36 cellular contexts compared by ENCODE assay signal in the genomic region with DNA sequence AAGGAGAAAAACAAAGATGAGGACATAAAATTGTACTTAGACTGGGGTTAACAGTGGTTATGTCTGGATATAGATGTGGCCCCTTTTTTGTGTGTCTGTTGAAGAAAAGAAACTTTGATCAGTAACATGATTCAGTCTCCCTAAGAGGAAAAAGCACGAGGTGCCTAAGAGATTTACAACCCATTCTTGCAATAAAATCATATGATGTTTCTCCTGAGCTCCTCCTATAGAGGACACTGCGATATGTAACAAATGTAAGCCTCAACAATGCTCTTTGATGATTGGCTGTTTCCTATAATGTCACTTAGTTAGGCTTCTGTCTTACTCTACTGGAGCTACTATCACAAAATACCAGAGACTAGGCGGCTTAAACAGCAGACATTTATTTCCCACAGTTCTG.
"Had no signal": no experiment of that assay in that cellular context is flagged by ENCODE, and none has a peak within 500 bp of the region (broad histone marks: within the 10 kb centered on the region; RNA-seq: fewer than 3 reads in every experiment).

No MANE protein-coding gene starts in this region.

- H3K4me3 ChIP-seq: ascending aorta, cardiac muscle cell had no signal

- H3K27ac ChIP-seq: ascending aorta, cardiac muscle cell, VCaP had no signal

- H3K4me1 Mint-ChIP-seq: activated B cell treated with CpG ODN at 0.5 μM for 24 hours; activated CD4-positive, alpha-beta T cell treated with anti-CD3 and anti-CD28 coated beads, Interleukin-2, amount 10 ng/mL, durations not matched to agents 24 days and 14 days; activated naive CD4-positive, alpha-beta T cell treated with anti-CD3 and anti-CD28 coated beads, Interleukin-2, amount 10 ng/mL, durations not matched to agents 7 days and 5 days; activated naive CD4-positive, alpha-beta T cell treated with anti-CD3 and anti-CD28 coated beads, Interleukin-2, amount 50 U/mL, for 24 hours; activated naive CD8-positive, alpha-beta T cell treated with anti-CD3 and anti-CD28 coated beads, Interleukin-2, amount 10 ng/mL, durations not matched to agents 7 days and 5 days; activated naive CD8-positive, alpha-beta T cell treated with anti-CD3 and anti-CD28 coated beads, Interleukin-2, amount 50 U/mL, for 24 hours; central memory CD8-positive, alpha-beta T cell had no signal

- H3K4me3 Mint-ChIP-seq: activated B cell treated with CpG ODN at 0.5 μM for 24 hours; activated CD4-positive, alpha-beta memory T cell treated with anti-CD3 and anti-CD28 coated beads for 36 hours; activated CD4-positive, alpha-beta T cell treated with anti-CD3 and anti-CD28 coated beads, Interleukin-2, amount 10 ng/mL, durations not matched to agents 24 days and 14 days; activated CD8-positive, alpha-beta T cell treated with anti-CD3 and anti-CD28 coated beads for 36 hours; activated naive CD4-positive, alpha-beta T cell treated with anti-CD3 and anti-CD28 coated beads, Interleukin-2, amount 10 ng/mL, durations not matched to agents 7 days and 5 days; activated naive CD4-positive, alpha-beta T cell treated with anti-CD3 and anti-CD28 coated beads, Interleukin-2, amount 50 U/mL, for 24 hours; activated naive CD8-positive, alpha-beta T cell; activated naive CD8-positive, alpha-beta T cell treated with anti-CD3 and anti-CD28 coated beads, Interleukin-2, amount 10 ng/mL, durations not matched to agents 7 days and 5 days; activated naive CD8-positive, alpha-beta T cell treated with anti-CD3 and anti-CD28 coated beads, Interleukin-2, amount 50 U/mL, for 24 hours; activated T-cell treated with anti-CD3 and anti-CD28 coated beads, Interleukin-2, amount 50 U/mL, for 24 hours; brain; central memory CD8-positive, alpha-beta T cell; T-helper 1 cell treated with Interleukin-12 subunit alpha and Interleukin-12 subunit beta and Interleukin-4 antibody, amounts not matched to agents 30 μg/mL and 1 μg/mL, for 36 hours; T-helper 2 cell treated with Interferon-gamma antibody and Interleukin-4, amounts not matched to agents 5 μg/mL and 100 μg/mL, for 36 hours had no signal

- H3K36me3 Mint-ChIP-seq: activated CD4-positive, alpha-beta memory T cell treated with anti-CD3 and anti-CD28 coated beads for 36 hours; activated naive CD4-positive, alpha-beta T cell treated with anti-CD3 and anti-CD28 coated beads, Interleukin-2, amount 10 ng/mL, durations not matched to agents 7 days and 5 days; activated naive CD4-positive, alpha-beta T cell treated with anti-CD3 and anti-CD28 coated beads, Interleukin-2, amount 50 U/mL, for 24 hours; activated naive CD8-positive, alpha-beta T cell; activated naive CD8-positive, alpha-beta T cell treated with anti-CD3 and anti-CD28 coated beads, Interleukin-2, amount 10 ng/mL, durations not matched to agents 7 days and 5 days; brain had no signal

- H3K9me3 ChIP-seq: ascending aorta had no signal

- H3K27me3 Mint-ChIP-seq: activated CD4-positive, alpha-beta T cell treated with anti-CD3 and anti-CD28 coated beads, Interleukin-2, amount 10 ng/mL, durations not matched to agents 24 days and 14 days; activated naive CD4-positive, alpha-beta T cell treated with anti-CD3 and anti-CD28 coated beads, Interleukin-2, amount 10 ng/mL, durations not matched to agents 7 days and 5 days had no signal

- H3K27ac Mint-ChIP-seq: activated B cell treated with CpG ODN at 0.5 μM for 24 hours; activated CD4-positive, alpha-beta memory T cell treated with anti-CD3 and anti-CD28 coated beads for 36 hours; activated CD4-positive, alpha-beta T cell treated with anti-CD3 and anti-CD28 coated beads, Interleukin-2, amount 10 ng/mL, durations not matched to agents 24 days and 14 days; activated CD8-positive, alpha-beta T cell treated with anti-CD3 and anti-CD28 coated beads for 36 hours; activated naive CD4-positive, alpha-beta T cell treated with anti-CD3 and anti-CD28 coated beads, Interleukin-2, amount 10 ng/mL, durations not matched to agents 7 days and 5 days; activated naive CD4-positive, alpha-beta T cell treated with anti-CD3 and anti-CD28 coated beads, Interleukin-2, amount 50 U/mL, for 24 hours; activated naive CD8-positive, alpha-beta T cell; activated naive CD8-positive, alpha-beta T cell treated with anti-CD3 and anti-CD28 coated beads, Interleukin-2, amount 10 ng/mL, durations not matched to agents 7 days and 5 days; activated naive CD8-positive, alpha-beta T cell treated with anti-CD3 and anti-CD28 coated beads, Interleukin-2, amount 50 U/mL, for 24 hours; activated T-cell treated with anti-CD3 and anti-CD28 coated beads, Interleukin-2, amount 50 U/mL, for 24 hours; activated T-helper 2 cell treated with anti-CD3 and anti-CD28 coated beads, Interferon-gamma antibody, Interleukin-2, Interleukin-4, amounts not matched to agents 10 μg/mL and 5 μg/mL and 100 μg/mL, durations not matched to agents 14 hours and 24 hours and 36 hours; brain; T-helper 1 cell treated with Interleukin-12 subunit alpha and Interleukin-12 subunit beta and Interleukin-4 antibody, amounts not matched to agents 30 μg/mL and 1 μg/mL, for 36 hours; T-helper 2 cell treated with Interferon-gamma antibody and Interleukin-4, amounts not matched to agents 5 μg/mL and 100 μg/mL, for 36 hours had no signal

- H3K36me3 ChIP-seq: ascending aorta, cardiac muscle cell had no signal

- FAIRE-seq: bronchial epithelial cell, TTC549 had no signal

- ATAC-seq: activated CD8-positive, alpha-beta T cell treated with anti-CD3 and anti-CD28 coated beads for 36 hours; activated naive CD8-positive, alpha-beta T cell treated with anti-CD3 and anti-CD28 coated beads, Interleukin-2, amount 50 U/mL, for 24 hours had no signal

- H3K9me3 Mint-ChIP-seq: activated B cell treated with CpG ODN at 0.5 μM for 24 hours; activated CD4-positive, alpha-beta memory T cell treated with anti-CD3 and anti-CD28 coated beads for 36 hours; activated CD4-positive, alpha-beta T cell treated with anti-CD3 and anti-CD28 coated beads, Interleukin-2, amount 10 ng/mL, durations not matched to agents 24 days and 14 days; activated CD8-positive, alpha-beta T cell treated with anti-CD3 and anti-CD28 coated beads for 36 hours; activated naive CD4-positive, alpha-beta T cell treated with anti-CD3 and anti-CD28 coated beads, Interleukin-2, amount 10 ng/mL, durations not matched to agents 7 days and 5 days; activated naive CD4-positive, alpha-beta T cell treated with anti-CD3 and anti-CD28 coated beads, Interleukin-2, amount 50 U/mL, for 24 hours; activated naive CD8-positive, alpha-beta T cell treated with anti-CD3 and anti-CD28 coated beads, Interleukin-2, amount 10 ng/mL, durations not matched to agents 7 days and 5 days; activated naive CD8-positive, alpha-beta T cell treated with anti-CD3 and anti-CD28 coated beads, Interleukin-2, amount 50 U/mL, for 24 hours; activated T-cell treated with anti-CD3 and anti-CD28 coated beads, Interleukin-2, amount 50 U/mL, for 24 hours; activated T-helper 2 cell treated with anti-CD3 and anti-CD28 coated beads, Interferon-gamma antibody, Interleukin-2, Interleukin-4, amounts not matched to agents 10 μg/mL and 5 μg/mL and 100 μg/mL, durations not matched to agents 14 hours and 24 hours and 36 hours; central memory CD8-positive, alpha-beta T cell; T-helper 1 cell treated with Interleukin-12 subunit alpha and Interleukin-12 subunit beta and Interleukin-4 antibody, amounts not matched to agents 30 μg/mL and 1 μg/mL, for 36 hours; T-helper 2 cell treated with Interferon-gamma antibody and Interleukin-4, amounts not matched to agents 5 μg/mL and 100 μg/mL, for 36 hours had no signal

- DNase-seq: activated B cell treated with CpG ODN at 0.5 μM for 24 hours; activated CD4-positive, alpha-beta memory T cell treated with anti-CD3 and anti-CD28 coated beads for 36 hours; activated CD4-positive, alpha-beta T cell treated with anti-CD3 and anti-CD28 coated beads for 4 hours; activated CD4-positive, alpha-beta T cell treated with anti-CD3 and anti-CD28 coated beads, Interleukin-2, amount 10 ng/mL, durations not matched to agents 24 days and 14 days; activated CD4-positive, alpha-beta T cell treated with anti-CD3 and anti-CD28 coated beads, Interleukin-2, amount 50 U/mL, for 1 hour; activated CD4-positive, alpha-beta T cell treated with anti-CD3 and anti-CD28 coated beads, Interleukin-2, amount 50 U/mL, for 4 hours; activated CD4-positive, CD25-positive, alpha-beta regulatory T cell treated with anti-CD3 and anti-CD28 coated beads, Interleukin-2, amount 50 U/mL, for 72 hours; activated CD8-positive, alpha-beta memory T cell treated with anti-CD3 and anti-CD28 coated beads, Interleukin-2, amount 50 U/mL, for 48 hours; activated CD8-positive, alpha-beta T cell treated with anti-CD3 and anti-CD28 coated beads for 36 hours; activated effector memory CD4-positive, alpha-beta T cell treated with Interleukin-2 at 50 U/mL for 16 hours; activated gamma-delta T cell; activated naive CD4-positive, alpha-beta T cell treated with anti-CD3 and anti-CD28 coated beads, Interleukin-2, amount 10 ng/mL, durations not matched to agents 7 days and 5 days; activated naive CD4-positive, alpha-beta T cell treated with Interleukin-2 at 50 U/mL for 16 hours; activated naive CD8-positive, alpha-beta T cell treated with anti-CD3 and anti-CD28 coated beads, Interleukin-2, amount 10 ng/mL, durations not matched to agents 7 days and 5 days; activated naive CD8-positive, alpha-beta T cell treated with anti-CD3 and anti-CD28 coated beads, Interleukin-2, amount 50 U/mL, for 24 hours; activated T-cell treated with anti-CD3 and anti-CD28 coated beads, Interleukin-2, amount 50 U/mL, for 24 hours; activated T-cell treated with anti-CD3 and anti-CD28 coated beads, Interleukin-2, amount 50 U/mL, for 48 hours; amygdala; anterior cingulate cortex; caudate nucleus; cerebellar nuclear complex; T-helper 1 cell; T-helper 2 cell; T-helper 9 cell had no signal

- H3K4me1 ChIP-seq: ascending aorta had no signal

- H3K27me3 ChIP-seq: ascending aorta, cardiac muscle cell had no signal
